1 cellular context compared by ENCODE assay signal in genomic region chr19:506404-507285, GRCh38.
A peak's percentile ranks its signal among the peaks of the same experiment; 100 is the strongest.
TF ChIP-seq lines count a peak whose summit lies in the region.

No MANE protein-coding gene starts in this region.

TF ChIP-seq in GM12878, 131 proteins besides CTCF, POLR2A, EP300 and RAD21 (continued from another document and continues in another):
- TF ChIP-seq ZBTB40 (IDR thresholded peaks at IDR 0.05; ENCODE audit: borderline replicate concordance) (no peak), SREBF1 (IDR thresholded peaks at IDR 0.05; ENCODE audit: low read length) (no peak), USF1 (IDR thresholded peaks at IDR 0.05; ENCODE audit: borderline replicate concordance, extremely low read length, insufficient read depth, low read depth, low read length) (no peak), ZNF207 (IDR thresholded peaks at IDR 0.05; ENCODE audit: borderline replicate concordance) (peak; percentile 64; the same call in 1 of the 2 replicates), CHD4 (IDR thresholded peaks at IDR 0.05) (no peak), DPF2 (IDR thresholded peaks at IDR 0.05) (peak; percentile 38; the same call in 1 of the 2 replicates), STAT3 (IDR thresholded peaks at IDR 0.05; ENCODE audit: low read depth, low read length) (peak; percentile 46; the same call in 1 of the 2 replicates), FOS (IDR thresholded peaks at IDR 0.05; ENCODE audit: borderline replicate concordance, extremely low read depth, insufficient read length) (no peak), IKZF1 (conservative IDR thresholded peaks at IDR 0.05) (no peak), MTA2 (IDR thresholded peaks at IDR 0.05; ENCODE audit: low read depth) (peak; percentile 61), STAT1 (conservative IDR thresholded peaks at IDR 0.05) (0 out of 2 replicates have a peak, but pooled peaks have one; percentile 31), MYC (IDR thresholded peaks at IDR 0.05; ENCODE audit: insufficient read depth, insufficient read length, insufficient replicate concordance, low read length, severe bottlenecking) (no peak), ZSCAN29 (IDR thresholded peaks at IDR 0.05) (no peak), PML (IDR thresholded peaks at IDR 0.05; ENCODE audit: low read length) (no peak), YBX1 (IDR thresholded peaks at IDR 0.05) (no peak), IRF3 (IDR thresholded peaks at IDR 0.05) (no peak), TARDBP (IDR thresholded peaks at IDR 0.05; ENCODE audit: borderline replicate concordance) (no peak), KAT2A (conservative IDR thresholded peaks at IDR 0.05; ENCODE audit: control insufficient read depth, low read depth, low read length) (no peak), USF2 (IDR thresholded peaks at IDR 0.05; ENCODE audit: borderline replicate concordance, low read depth, low read length) (no peak), MXI1 (IDR thresholded peaks at IDR 0.05; ENCODE audit: low read depth, low read length) (peak; percentile 97), KDM1A (IDR thresholded peaks at IDR 0.05; ENCODE audit: borderline replicate concordance) (no peak), ZBTB33 (IDR thresholded peaks at IDR 0.05) (no peak), NFXL1 (IDR thresholded peaks at IDR 0.05; ENCODE audit: borderline replicate concordance) (no peak), POU2F2 (IDR thresholded peaks at IDR 0.05; ENCODE audit: borderline replicate concordance, low read depth, low read length) (peak; percentile 89; the same call in 2 of the 3 replicates), POLR2AphosphoS5 (IDR thresholded peaks at IDR 0.05; ENCODE audit: low read length) (no peak), EGR1 (IDR thresholded peaks at IDR 0.05; ENCODE audit: borderline replicate concordance in 1 of 2, low read depth in 2 of 2, low read length in 2 of 2) (no peak), SREBF2 (IDR thresholded peaks at IDR 0.05; ENCODE audit: low read length) (no peak), HDAC2 (IDR thresholded peaks at IDR 0.05) (no peak), PAX8 (IDR thresholded peaks at IDR 0.05) (no peak), ATF3 (IDR thresholded peaks at IDR 0.05; ENCODE audit: borderline replicate concordance, extremely low read depth, low read depth, low read length) (no peak), NRF1 (conservative IDR thresholded peaks at IDR 0.05; ENCODE audit: low read depth, low read length) (peak; percentile 74), POLR2AphosphoS2 (IDR thresholded peaks at IDR 0.05; ENCODE audit: low read depth, low read length) (0 out of 2 replicates have a peak, but pooled peaks have one; percentile 10), MLLT1 (IDR thresholded peaks at IDR 0.05) (no peak), TCF7 (IDR thresholded peaks at IDR 0.05; ENCODE audit: borderline replicate concordance) (no peak), IRF5 (IDR thresholded peaks at IDR 0.05; ENCODE audit: borderline replicate concordance) (no peak), HDAC6 (IDR thresholded peaks at IDR 0.05; ENCODE audit: unreplicated experiment) (no peak), E4F1 (IDR thresholded peaks at IDR 0.05; ENCODE audit: borderline replicate concordance, partially characterized antibody) (no peak), RAD51 (IDR thresholded peaks at IDR 0.05) (no peak), TCF3 (IDR thresholded peaks at IDR 0.05; ENCODE audit: borderline replicate concordance, insufficient read depth, low read depth, low read length) (peak; percentile 56; the same call in 1 of the 2 replicates), ZNF274 (IDR thresholded peaks at IDR 0.05; ENCODE audit: insufficient read depth, insufficient read length) (no peak), TBL1XR1 (IDR thresholded peaks at IDR 0.05; ENCODE audit: low read depth, low read length) (no peak), BCL11A (IDR thresholded peaks at IDR 0.05; ENCODE audit: low read depth, low read length) (no peak), ZNF622 (IDR thresholded peaks at IDR 0.05) (no peak), SIX5 (IDR thresholded peaks at IDR 0.05; ENCODE audit: low read depth, low read length, severe bottlenecking) (no peak), CBFB (IDR thresholded peaks at IDR 0.05; ENCODE audit: low read depth) (peak; percentile 81; the same call in 1 of the 2 replicates), RELA (IDR thresholded peaks at IDR 0.05; ENCODE audit: borderline replicate concordance, partially characterized antibody) (no peak), MTA3 (IDR thresholded peaks at IDR 0.05; ENCODE audit: borderline replicate concordance, low read length) (no peak), RELB (IDR thresholded peaks at IDR 0.05; ENCODE audit: low read depth) (no peak), SMAD1 (IDR thresholded peaks at IDR 0.05; ENCODE audit: low read depth, partially characterized antibody) (no peak), NBN (IDR thresholded peaks at IDR 0.05) (peak; percentile 78), WRNIP1 (IDR thresholded peaks at IDR 0.05; ENCODE audit: borderline replicate concordance, low read depth, low read length) (no peak), BHLHE40 (IDR thresholded peaks at IDR 0.05; ENCODE audit: borderline replicate concordance in 1 of 2, low read depth in 2 of 2, low read length in 1 of 2) (peak; percentile 60 to 78; a peak in 3 of 4 replicates), RBBP5 (conservative IDR thresholded peaks at IDR 0.05) (no peak), FOXM1 (IDR thresholded peaks at IDR 0.05; ENCODE audit: low read depth, low read length) (no peak), HDGF (IDR thresholded peaks at IDR 0.05) (no peak; the same call in 1 of the 2 replicates), MEF2A (IDR thresholded peaks at IDR 0.05; ENCODE audit: insufficient read depth, low read depth, low read length) (0 out of 2 replicates have a peak, but pooled peaks have one; percentile 25)
